ENCODE assay signal across 12 cellular contexts in genomic region chr1:46487818-46488218, GRCh38. TPM values are rescaled to one million over a fixed set of nuclear protein-coding genes. Genes with fewer than 3 reads are reported as not detected.
A peak's percentile ranks its signal among the peaks of the same experiment; 100 is the strongest.
DNase-seq lines count a peak whose midpoint lies in the region; ATAC-seq and TF ChIP-seq lines count a peak whose summit lies in the region.
"Had no signal": no experiment of that assay in that cellular context is flagged by ENCODE, and none has a peak within 500 bp of the region (broad histone marks: within the 10 kb centered on the region; RNA-seq: fewer than 3 reads in every experiment).

No MANE protein-coding gene starts in this region.

- H3K36me3 Mint-ChIP-seq in neural progenitor cell, result no peaks in the 10 kb centered on the region
- H3K36me3 Mint-ChIP-seq: activated naive CD8-positive, alpha-beta T cell treated with anti-CD3 and anti-CD28 coated beads for 36 hours had no signal

- H3K27me3 ChIP-seq in neural progenitor cell (peaks cover 100% of the 10 kb centered on the region), ovary (peaks cover 4% of the 10 kb centered on the region)

- H3K27ac Mint-ChIP-seq in neural progenitor cell, result no peak overlapping the region
- H3K27ac Mint-ChIP-seq: activated naive CD8-positive, alpha-beta T cell treated with anti-CD3 and anti-CD28 coated beads for 36 hours had no signal

- H3K4me3 ChIP-seq in neural progenitor cell, result no peak overlapping the region
- no peak overlapping the region for H3K4me3 ChIP-seq in ovary
- H3K4me3 ChIP-seq: SK-N-MC had no signal

- H3K4me2 ChIP-seq in neural progenitor cell, result peak overlapping the region; percentile 84

- H3K27me3 Mint-ChIP-seq in neural progenitor cell (ENCODE audit: insufficient read depth, low read depth), result peaks cover 89% of the 10 kb centered on the region

- TF ChIP-seq EP300 in ovary (IDR thresholded peaks at IDR 0.05), result no peak

- H3K9me3 Mint-ChIP-seq in neural progenitor cell, result peaks cover 4% of the 10 kb centered on the region
- H3K9me3 Mint-ChIP-seq: activated naive CD8-positive, alpha-beta T cell treated with anti-CD3 and anti-CD28 coated beads for 36 hours had no signal

- WGBS in ovary, 3 donors, result 15 to 29% (median 16%) methylated on average over 7 of the region's 7 CpGs

- peaks cover 58% of the 10 kb centered on the region for H3K4me1 Mint-ChIP-seq in neural progenitor cell

- H3K4me1 ChIP-seq in neural progenitor cell (peaks cover 51% of the 10 kb centered on the region), ovary (ENCODE audit: insufficient read depth) (no peaks in the 10 kb centered on the region)

- TF ChIP-seq CTCF in neural progenitor cell (IDR thresholded peaks at IDR 0.05), result peak; percentile 65
- no peak for TF ChIP-seq CTCF in omental fat pad (IDR thresholded peaks at IDR 0.05)
- no peak for TF ChIP-seq CTCF in ovary (IDR thresholded peaks at IDR 0.05)

- H3K4me3 Mint-ChIP-seq in neural progenitor cell, result peak overlapping the region; percentile 70
- H3K4me3 Mint-ChIP-seq: activated naive CD8-positive, alpha-beta T cell treated with anti-CD3 and anti-CD28 coated beads for 36 hours had no signal

- no peak for TF ChIP-seq POLR2A in ovary (IDR thresholded peaks at IDR 0.05)

- peak; percentile 1 for DNase-seq in NCI-H2196 treated with DMSO at 0.1 percent for 48 hours (lab: John Stamatoyannopoulos, UW; ENCODE audit: unreplicated experiment)
- no peak for DNase-seq in NCI-H2196 (lab: John Stamatoyannopoulos, UW; ENCODE audit: unreplicated experiment)
- DNase-seq in MV-4-11 (lab: John Stamatoyannopoulos, UW), result peak; percentile 23
- peak; percentile 33 for DNase-seq in astrocyte of the hippocampus (ENCODE audit: low read depth, low spot score)
- peak; percentile 90 for DNase-seq in neural progenitor cell (ENCODE audit: low spot score)
- no peak for DNase-seq in omental fat pad (ENCODE audit: low spot score)
- no peak for DNase-seq in ovary
- DNase-seq: activated naive CD8-positive, alpha-beta T cell treated with anti-CD3 and anti-CD28 coated beads for 36 hours; stimulated activated naive CD8-positive, alpha-beta T cell treated with anti-CD3 and anti-CD28 coated beads, Interleukin-15, Interleukin-2, amounts not matched to agents 100 U/mL and 50 U/mL, for 24 hours had no signal

- H3K27ac ChIP-seq in neural progenitor cell (no peak overlapping the region), ovary (no peak overlapping the region)
- H3K27ac ChIP-seq: SK-N-MC had no signal

- H4K20me1 ChIP-seq in neural progenitor cell (ENCODE audit: low read depth), result peaks cover 94% of the 10 kb centered on the region

- ATAC-seq in omental fat pad (ENCODE audit: low FRiP score) (no peak), HG02840 (IDR thresholded peaks at IDR 0.05; ENCODE audit: low FRiP score, unreplicated experiment) (no peak)
- ATAC-seq: sciatic nerve had no signal

- H3K9me3 ChIP-seq in neural progenitor cell (ENCODE audit: low read depth), result no peaks in the 10 kb centered on the region
- H3K9me3 ChIP-seq in ovary, result no peaks in the 10 kb centered on the region

- no peak overlapping the region for H3K9ac ChIP-seq in neural progenitor cell

- no peaks in the 10 kb centered on the region for H3K79me2 ChIP-seq in neural progenitor cell (ENCODE audit: low read depth)

- intact Hi-C loops in ovary (cut with DNase I), result no loop called here

- no peak overlapping the region for H2AFZ ChIP-seq in neural progenitor cell (replicated peaks)

- H3F3A ChIP-seq in neural progenitor cell (ENCODE audit: low read depth), result peaks cover 47% of the 10 kb centered on the region

- H3K36me3 ChIP-seq in neural progenitor cell, result no peaks in the 10 kb centered on the region
- H3K36me3 ChIP-seq in ovary, result no peaks in the 10 kb centered on the region

RNA-seq across cellular contexts. Expression of gene DMBX1, which starts 1.8 kb away (rescaled TPM):
- total RNA-seq in neural progenitor cell (ENCODE audit: low replicate concordance) (0.06 and 0.56 TPM in 2 replicates), omental fat pad (not detected), ovary (not detected)
- polyA plus RNA-seq in ovary, result not detected
- total RNA-seq: activated naive CD8-positive, alpha-beta T cell treated with anti-CD3 and anti-CD28 coated beads for 36 hours had no signal

Comparison
In these comparisons a context has a peak if more than half of its experiments do, and no peak if none do; other contexts are left out.
1. DNase-seq: peak in NCI-H2196 treated with DMSO at 0.1 percent for 48 hours (single experiment), MV-4-11 (single experiment), astrocyte of the hippocampus (single experiment) and neural progenitor cell (single experiment); none in NCI-H2196 (single experiment), omental fat pad (single experiment) and ovary (0 of 5).